Comparison of ENCODE assay signal across 3 cellular contexts in genomic region chr1:180593382-180593781, GRCh38.
A peak's percentile ranks its signal among the peaks of the same experiment; 100 is the strongest.
TF ChIP-seq lines count a peak whose summit lies in the region.

No MANE protein-coding gene starts in this region.

TF ChIP-seq in A549, 52 proteins besides CTCF, POLR2A, EP300 and RAD21:
- TF ChIP-seq NR3C1 (IDR thresholded peaks at IDR 0.05) (no peak), ZSCAN20 (CRISPR knock-in tag; IDR thresholded peaks at IDR 0.05) (no peak), RCOR1 (IDR thresholded peaks at IDR 0.05; ENCODE audit: low read depth, low read length) (no peak), REST (IDR thresholded peaks at IDR 0.05) (no peak), EHMT2 (IDR thresholded peaks at IDR 0.05; ENCODE audit: low read depth) (no peak)

TF ChIP-seq in K562, 482 proteins besides CTCF, POLR2A, EP300 and RAD21:
- no peak for TF ChIP-seq ZNF79 (CRISPR knock-in tag; IDR thresholded peaks at IDR 0.05; ENCODE audit: low read depth)
- TF ChIP-seq NR3C1 (CRISPR knock-in tag; IDR thresholded peaks at IDR 0.05): no peak
- 0 out of 2 replicates have a peak, but pooled peaks have one; percentile 13 for TF ChIP-seq ZFX (CRISPR knock-in tag; IDR thresholded peaks at IDR 0.05)

TF ChIP-seq in neural cell, 6 proteins besides CTCF, POLR2A, EP300 and RAD21:
- no peak for TF ChIP-seq MXI1 (conservative IDR thresholded peaks at IDR 0.05; ENCODE audit: poor library complexity, severe bottlenecking)
- TF ChIP-seq SMC3 (conservative IDR thresholded peaks at IDR 0.05; ENCODE audit: poor library complexity): no peak
- TF ChIP-seq EZH2 (IDR thresholded peaks at IDR 0.05; ENCODE audit: borderline replicate concordance, insufficient read depth, low read length, poor library complexity, severe bottlenecking): no peak
- TF ChIP-seq TAF1 (IDR thresholded peaks at IDR 0.05; ENCODE audit: low read depth): no peak
- TF ChIP-seq POLR2AphosphoS5 (IDR thresholded peaks at IDR 0.05): no peak
- no peak for TF ChIP-seq REST (IDR thresholded peaks at IDR 0.05; ENCODE audit: borderline replicate concordance)
